In genomic region chr13:83883061-83883523, GRCh38 we compare ENCODE assay signal across 10 cellular contexts.
A peak's percentile ranks its signal among the peaks of the same experiment; 100 is the strongest.
DNase-seq lines count a peak whose midpoint lies in the region; ATAC-seq lines count a peak whose summit lies in the region.
"Had no signal": no experiment of that assay in that cellular context is flagged by ENCODE, and none has a peak within 500 bp of the region (broad histone marks: within the 10 kb centered on the region; RNA-seq: fewer than 3 reads in every experiment).

No MANE protein-coding gene starts in this region.

- ATAC-seq in HG03439 (IDR thresholded peaks at IDR 0.05; ENCODE audit: unreplicated experiment): no peak
- ATAC-seq in HG03460 (IDR thresholded peaks at IDR 0.05; ENCODE audit: unreplicated experiment): no peak
- ATAC-seq: mucosa of descending colon had no signal

- peak overlapping the region; percentile 22 for H3K4me3 ChIP-seq in skeletal muscle cell (ENCODE audit: low read depth, low read length)
- H3K4me3 ChIP-seq: mucosa of descending colon had no signal

- DNase-seq in NCI-H146 (lab: John Stamatoyannopoulos, UW) (peak; percentile 62), astrocyte of the hippocampus (ENCODE audit: low read depth, low spot score) (peak; percentile 1), iPS-NIHi7 (ENCODE audit: extremely low spot score) (peak; percentile 33), skeletal muscle cell (ENCODE audit: low read depth) (no peak)
- DNase-seq in activated CD8-positive, alpha-beta memory T cell treated with anti-CD3 and anti-CD28 coated beads for 24 hours: no peak
- DNase-seq: Karpas-422, mucosa of descending colon, NCI-H2107 had no signal

Comparison
In these comparisons a context has a peak if more than half of its experiments do, and no peak if none do; other contexts are left out.
1. DNase-seq: peak in NCI-H146 (single experiment), astrocyte of the hippocampus (single experiment) and iPS-NIHi7 (single experiment); none in skeletal muscle cell (single experiment) and activated CD8-positive, alpha-beta memory T cell treated with anti-CD3 and anti-CD28 coated beads for 24 hours (single experiment).